Comparison of ENCODE assay signal across 23 cellular contexts in the genomic region with DNA sequence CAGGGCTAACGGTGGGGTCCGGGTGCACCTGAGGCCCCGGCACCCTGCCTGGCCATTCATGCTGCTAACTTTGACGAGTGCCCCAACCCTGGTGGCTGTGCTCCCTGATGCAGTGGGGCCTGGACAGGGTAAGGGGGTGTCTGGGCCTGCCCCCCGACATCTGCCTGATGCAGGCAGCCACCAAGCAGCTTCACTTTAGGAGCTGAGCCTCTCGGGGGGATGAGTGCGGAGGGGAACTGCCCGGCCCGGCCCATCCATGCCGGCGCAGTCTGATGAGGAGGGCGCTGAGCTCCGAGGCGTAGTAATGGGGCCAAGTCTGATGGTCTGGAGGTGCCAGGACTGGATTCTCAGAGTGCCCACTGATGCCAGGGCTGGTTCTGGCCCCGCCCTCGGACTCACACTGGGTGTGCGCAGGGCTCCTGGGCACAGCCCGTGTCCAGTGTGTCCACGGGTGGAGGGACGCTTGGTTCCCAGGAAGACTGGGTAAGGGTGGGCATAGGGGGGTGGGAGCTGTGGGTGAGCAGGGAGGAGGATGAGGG. TPM values are rescaled to one million over a fixed set of nuclear protein-coding genes. Genes with fewer than 3 reads are reported as not detected.
"Had no signal": no experiment of that assay in that cellular context is flagged by ENCODE, and none has a peak within 500 bp of the region (broad histone marks: within the 10 kb centered on the region; RNA-seq: fewer than 3 reads in every experiment).

No MANE protein-coding gene starts in this region.

- H3K27ac ChIP-seq: colonic mucosa had no signal

- H3K27me3 ChIP-seq: colonic mucosa, heart left ventricle, sigmoid colon had no signal

- DNase-seq: activated CD4-positive, alpha-beta T cell treated with anti-CD3 and anti-CD28 coated beads, Interleukin-2, amount 10 ng/mL, durations not matched to agents 7 days and 5 days; activated CD4-positive, CD25-positive, alpha-beta regulatory T cell treated with anti-CD3 and anti-CD28 coated beads, Interleukin-2, amount 50 U/mL, for 72 hours; activated CD8-positive, alpha-beta T cell treated with anti-CD3 and anti-CD28 coated beads for 36 hours; activated gamma-delta T cell; activated naive CD4-positive, alpha-beta T cell treated with anti-CD3 and anti-CD28 coated beads, Interleukin-2, amount 50 U/mL, for 16 hours; aorta; central memory CD4-positive, alpha-beta T cell; colonic mucosa; heart left ventricle; islet precursor cell; left cardiac atrium; mesendoderm; mucosa of descending colon; nephron progenitor cell; sigmoid colon; stimulated activated CD4-positive, alpha-beta T cell treated with anti-CD3 and anti-CD28 coated beads, Interleukin-2, amount 100 ng/mL, for 48 hours; stimulated activated CD8-positive, alpha-beta memory T cell treated with anti-CD3 and anti-CD28 coated beads, Interleukin-4, amount 100 ng/mL, for 48 hours; stimulated activated naive B cell treated with anti-CD40 and anti-IgM and Interleukin-4, amounts not matched to agents 10 μg/mL and 1 μg/mL and 100 μg/mL, for 72 hours; T-cell had no signal

- H3K4me3 ChIP-seq: colonic mucosa, mucosa of descending colon, sigmoid colon had no signal

- H3K36me3 ChIP-seq: colonic mucosa had no signal

- ATAC-seq: activated CD8-positive, alpha-beta T cell treated with anti-CD3 and anti-CD28 coated beads for 36 hours; heart left ventricle; left cardiac atrium; mucosa of descending colon; stimulated activated naive B cell treated with anti-CD40 and anti-IgM and Interleukin-4, amounts not matched to agents 10 μg/mL and 1 μg/mL and 100 μg/mL, for 72 hours; T-cell had no signal

- H3K4me1 ChIP-seq: colonic mucosa had no signal

- H3K9me3 ChIP-seq: colonic mucosa, heart left ventricle, mucosa of descending colon, sigmoid colon had no signal

RNA-seq across cellular contexts. Expression of a gene that starts 43.1 kb away (rescaled TPM):
- total RNA-seq: activated CD4-positive, alpha-beta T cell treated with anti-CD3 and anti-CD28 coated beads, Interleukin-2, amount 10 ng/mL, durations not matched to agents 7 days and 5 days; activated T-helper 1 cell treated with anti-CD3 and anti-CD28 coated beads, Interleukin-12 subunit alpha, Interleukin-12 subunit beta, Interleukin-2, Interleukin-4 antibody, amounts not matched to agents 30 ng/mL and 10 ng/mL and 1 ng/mL, durations not matched to agents 14 hours and 24 hours and 36 hours; aorta; left cardiac atrium; omental fat pad; posterior vena cava; renal cortical epithelial cell; sigmoid colon had no signal
- polyA plus RNA-seq: aorta, heart left ventricle had no signal
